In the genomic region with DNA sequence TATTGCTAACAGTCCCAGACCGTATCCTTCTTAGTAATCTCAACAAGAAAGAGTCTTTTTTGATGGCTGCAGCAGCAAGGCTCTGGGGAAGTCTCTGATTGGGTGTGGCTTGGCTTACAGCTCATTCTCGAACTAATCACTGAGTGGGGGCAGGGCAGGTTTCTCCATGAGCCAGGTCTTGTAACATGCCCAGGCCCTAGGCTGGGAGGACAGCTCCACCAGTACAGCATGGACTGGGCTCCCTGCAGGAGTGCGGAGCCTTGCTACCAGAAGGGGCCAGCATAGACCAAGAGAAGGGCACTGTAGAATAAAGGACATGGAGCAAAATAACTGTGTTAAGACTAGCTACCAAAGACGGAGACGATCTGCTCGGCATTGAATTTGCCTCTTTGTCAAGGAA, we compare ENCODE assay signal across 12 cellular contexts. TPM values are rescaled to one million over a fixed set of nuclear protein-coding genes. Genes with fewer than 3 reads are reported as not detected.
DNase-seq lines count a peak whose midpoint lies in the region; ATAC-seq and TF ChIP-seq lines count a peak whose summit lies in the region.
"Had no signal": no experiment of that assay in that cellular context is flagged by ENCODE, and none has a peak within 500 bp of the region (broad histone marks: within the 10 kb centered on the region; RNA-seq: fewer than 3 reads in every experiment).

No MANE protein-coding gene starts in this region.

- peaks cover 18 to 86% (median 68%) of the 10 kb centered on the region in 9 donors for H3K4me1 ChIP-seq in heart right ventricle
- H3K4me1 ChIP-seq in gastrocnemius medialis = peaks cover 36 to 54% of the 10 kb centered on the region in 2 donors

- H3K9me3 Mint-ChIP-seq in WTC11 = no peaks in the 10 kb centered on the region
- H3K9me3 Mint-ChIP-seq: stimulated activated memory B cell treated with anti-CD40 and anti-IgM and Interleukin-4, amounts not matched to agents 10 μg/mL and 1 μg/mL and 100 μg/mL, for 72 hours had no signal

- H3K9me3 ChIP-seq in heart right ventricle (no peaks in the 10 kb centered on the region), gastrocnemius medialis (no peaks in the 10 kb centered on the region)
- H3K9me3 ChIP-seq: ovary had no signal

- DNase-seq in H7 (peak; percentile 79), WTC11 (ENCODE audit: low spot score) (peak; percentile 70), heart right ventricle (peak; percentile 49 to 64), gastrocnemius medialis (peak; percentile 41 to 65), NCI-H1048 (lab: John Stamatoyannopoulos, UW) (no peak), SHP77 (lab: John Stamatoyannopoulos, UW) (no peak), OCI-M2 (lab: John Stamatoyannopoulos, UW; ENCODE audit: unreplicated experiment) (no peak), NCI-H146 treated with DMSO at 0.1 percent for 48 hours (lab: John Stamatoyannopoulos, UW; ENCODE audit: unreplicated experiment) (no peak)
- DNase-seq: activated CD4-positive, CD25-positive, alpha-beta regulatory T cell treated with anti-CD3 and anti-CD28 coated beads, Interleukin-2, amount 50 U/mL, for 72 hours; NCI-H2029 treated with DMSO at 0.1 percent for 48 hours had no signal

- in situ Hi-C loops in gastrocnemius medialis (cut with MboI; ENCODE audit: low sequenced_read_pairs in 4 of 4) = loop anchor here in 2 of 4 donors (10.0 kb wide), 1 partner anchor 57 kb away; a partner anchor contains a TSS

- no peak overlapping the region for H3K4me3 ChIP-seq in H7 (ENCODE audit: insufficient read depth, low read depth, low read length)
- no peak overlapping the region for H3K4me3 ChIP-seq in heart right ventricle
- no peak overlapping the region for H3K4me3 ChIP-seq in gastrocnemius medialis
- H3K4me3 ChIP-seq: ovary had no signal

- no peaks in the 10 kb centered on the region for H3K27me3 Mint-ChIP-seq in WTC11 (ENCODE audit: low read depth)

- ATAC-seq in WTC11 (peak; percentile 98), heart right ventricle (peak; percentile 43 to 84 (median 70)), gastrocnemius medialis (peak; percentile 25 to 33)
- ATAC-seq: stimulated activated memory B cell treated with anti-CD40 and anti-IgM and Interleukin-4, amounts not matched to agents 10 μg/mL and 1 μg/mL and 100 μg/mL, for 72 hours had no signal

- H3K36me3 Mint-ChIP-seq in WTC11 = peaks cover 2% of the 10 kb centered on the region; the same call in 1 of the 2 replicates
- H3K36me3 Mint-ChIP-seq: stimulated activated memory B cell treated with anti-CD40 and anti-IgM and Interleukin-4, amounts not matched to agents 10 μg/mL and 1 μg/mL and 100 μg/mL, for 72 hours had no signal

- peak overlapping the region in 5 of 10 donors; percentile 10 to 60 (median 36) for H3K27ac ChIP-seq in heart right ventricle
- peak overlapping the region in 1 of 4 donors; percentile 26 for H3K27ac ChIP-seq in gastrocnemius medialis
- H3K27ac ChIP-seq: ovary had no signal

- WGBS in heart right ventricle, 2 donors = 38 to 45% methylated on average over 6 of the region's 6 CpGs

- peaks cover 43% of the 10 kb centered on the region for H3K4me1 Mint-ChIP-seq in WTC11

- intact Hi-C loops in heart right ventricle (cut with DNase I) (loop anchor here in 4 of 10 donors (5.0 to 10.0 kb wide), 3 partner anchors 124 to 387 kb away; no protein-coding TSS in a partner anchor), gastrocnemius medialis (cut with DNase I; ENCODE audit: low total_unique reads) (no loop called here)

- H3K27me3 ChIP-seq in H7 (ENCODE audit: control insufficient read depth, insufficient read depth, low read length) (no peaks in the 10 kb centered on the region), heart right ventricle (peaks cover 0 to 11% (median 0%) of the 10 kb centered on the region in 7 donors), gastrocnemius medialis (no peaks in the 10 kb centered on the region)
- H3K27me3 ChIP-seq: ovary had no signal

- CTCF ChIA-PET in WTC11 (lab: Charles Lee) = interaction anchor here (0.7 to 2.2 kb wide), 15 partner anchors 8 to 387 kb away, joined by 3 to 39 read pairs (median 5); a partner anchor contains a TSS

- TF ChIP-seq CTCF in WTC11 (IDR thresholded peaks at IDR 0.05) = no peak
- peak in 7 of 9 donors; percentile 14 to 53 (median 29) for TF ChIP-seq CTCF in heart right ventricle (IDR thresholded peaks at IDR 0.05)
- peak in 1 of 5 experiments; percentile 9 for TF ChIP-seq CTCF in gastrocnemius medialis (IDR thresholded peaks at IDR 0.05 in 4 of 5, conservative IDR thresholded peaks at IDR 0.05 in 1 of 5)

- no peak overlapping the region for H3K4me3 Mint-ChIP-seq in WTC11
- H3K4me3 Mint-ChIP-seq: stimulated activated memory B cell treated with anti-CD40 and anti-IgM and Interleukin-4, amounts not matched to agents 10 μg/mL and 1 μg/mL and 100 μg/mL, for 72 hours had no signal

- no peak overlapping the region for H3K27ac Mint-ChIP-seq in WTC11
- H3K27ac Mint-ChIP-seq: stimulated activated memory B cell treated with anti-CD40 and anti-IgM and Interleukin-4, amounts not matched to agents 10 μg/mL and 1 μg/mL and 100 μg/mL, for 72 hours had no signal

- H3K36me3 ChIP-seq in H7 (replicated peaks; ENCODE audit: control insufficient read depth, insufficient read depth, low read length) (no peaks in the 10 kb centered on the region; the same call in 1 of the 2 replicates), heart right ventricle (no peaks in the 10 kb centered on the region), gastrocnemius medialis (no peaks in the 10 kb centered on the region)
- H3K36me3 ChIP-seq: ovary had no signal

- TF ChIP-seq POLR2A in gastrocnemius medialis (IDR thresholded peaks at IDR 0.05) = no peak

- POLR2A ChIA-PET in WTC11 (lab: Charles Lee) = interaction anchor here (0.6 to 0.7 kb wide), 2 partner anchors 8 to 59 kb away, joined by 3 read pairs; no protein-coding TSS in a partner anchor

TF ChIP-seq in WTC11, 78 proteins besides CTCF, POLR2A, EP300 and RAD21 (continues in another document):
- TF ChIP-seq GABPB1 (CRISPR knock-in tag; IDR thresholded peaks at IDR 0.05) = no peak
- TF ChIP-seq, protein P1, sequence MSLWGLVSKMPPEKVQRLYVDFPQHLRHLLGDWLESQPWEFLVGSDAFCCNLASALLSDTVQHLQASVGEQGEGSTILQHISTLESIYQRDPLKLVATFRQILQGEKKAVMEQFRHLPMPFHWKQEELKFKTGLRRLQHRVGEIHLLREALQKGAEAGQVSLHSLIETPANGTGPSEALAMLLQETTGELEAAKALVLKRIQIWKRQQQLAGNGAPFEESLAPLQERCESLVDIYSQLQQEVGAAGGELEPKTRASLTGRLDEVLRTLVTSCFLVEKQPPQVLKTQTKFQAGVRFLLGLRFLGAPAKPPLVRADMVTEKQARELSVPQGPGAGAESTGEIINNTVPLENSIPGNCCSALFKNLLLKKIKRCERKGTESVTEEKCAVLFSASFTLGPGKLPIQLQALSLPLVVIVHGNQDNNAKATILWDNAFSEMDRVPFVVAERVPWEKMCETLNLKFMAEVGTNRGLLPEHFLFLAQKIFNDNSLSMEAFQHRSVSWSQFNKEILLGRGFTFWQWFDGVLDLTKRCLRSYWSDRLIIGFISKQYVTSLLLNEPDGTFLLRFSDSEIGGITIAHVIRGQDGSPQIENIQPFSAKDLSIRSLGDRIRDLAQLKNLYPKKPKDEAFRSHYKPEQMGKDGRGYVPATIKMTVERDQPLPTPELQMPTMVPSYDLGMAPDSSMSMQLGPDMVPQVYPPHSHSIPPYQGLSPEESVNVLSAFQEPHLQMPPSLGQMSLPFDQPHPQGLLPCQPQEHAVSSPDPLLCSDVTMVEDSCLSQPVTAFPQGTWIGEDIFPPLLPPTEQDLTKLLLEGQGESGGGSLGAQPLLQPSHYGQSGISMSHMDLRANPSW (CRISPR knock-in tag; conservative IDR thresholded peaks at IDR 0.05; ENCODE audit: low read depth) = no peak
- TF ChIP-seq ZNF121 (CRISPR knock-in tag; IDR thresholded peaks at IDR 0.05) = peak; percentile 98
- TF ChIP-seq, protein P2, sequence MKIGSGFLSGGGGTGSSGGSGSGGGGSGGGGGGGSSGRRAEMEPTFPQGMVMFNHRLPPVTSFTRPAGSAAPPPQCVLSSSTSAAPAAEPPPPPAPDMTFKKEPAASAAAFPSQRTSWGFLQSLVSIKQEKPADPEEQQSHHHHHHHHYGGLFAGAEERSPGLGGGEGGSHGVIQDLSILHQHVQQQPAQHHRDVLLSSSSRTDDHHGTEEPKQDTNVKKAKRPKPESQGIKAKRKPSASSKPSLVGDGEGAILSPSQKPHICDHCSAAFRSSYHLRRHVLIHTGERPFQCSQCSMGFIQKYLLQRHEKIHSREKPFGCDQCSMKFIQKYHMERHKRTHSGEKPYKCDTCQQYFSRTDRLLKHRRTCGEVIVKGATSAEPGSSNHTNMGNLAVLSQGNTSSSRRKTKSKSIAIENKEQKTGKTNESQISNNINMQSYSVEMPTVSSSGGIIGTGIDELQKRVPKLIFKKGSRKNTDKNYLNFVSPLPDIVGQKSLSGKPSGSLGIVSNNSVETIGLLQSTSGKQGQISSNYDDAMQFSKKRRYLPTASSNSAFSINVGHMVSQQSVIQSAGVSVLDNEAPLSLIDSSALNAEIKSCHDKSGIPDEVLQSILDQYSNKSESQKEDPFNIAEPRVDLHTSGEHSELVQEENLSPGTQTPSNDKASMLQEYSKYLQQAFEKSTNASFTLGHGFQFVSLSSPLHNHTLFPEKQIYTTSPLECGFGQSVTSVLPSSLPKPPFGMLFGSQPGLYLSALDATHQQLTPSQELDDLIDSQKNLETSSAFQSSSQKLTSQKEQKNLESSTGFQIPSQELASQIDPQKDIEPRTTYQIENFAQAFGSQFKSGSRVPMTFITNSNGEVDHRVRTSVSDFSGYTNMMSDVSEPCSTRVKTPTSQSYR (CRISPR knock-in tag; IDR thresholded peaks at IDR 0.05) = 0 out of 2 replicates have a peak, but pooled peaks have one; percentile 59

RNA-seq across cellular contexts. Expression of a gene that starts 7.2 kb away (rescaled TPM):
- 127 and 136 TPM in 2 replicates for total RNA-seq in H7 (2014; rRNA removed; shearing (Covaris generic))
- total RNA-seq in WTC11 (2021) (146 to 153 TPM (median 150 TPM) in 3 replicates), heart right ventricle (10 to 100 TPM; 26.5 to 77.1 (median 38.1) TPM), gastrocnemius medialis (10 to 100 TPM in 3 of 4 donors, 1 to 10 TPM in 1; 9.6 to 21.4 (median 16.6) TPM)
- 10 to 100 TPM; 34.2 to 45.1 TPM for polyA plus RNA-seq in heart right ventricle

RNA-seq across cellular contexts. Expression of a gene that starts 58.2 kb away (rescaled TPM):
- 72.9 and 85.4 TPM in 2 replicates for total RNA-seq in H7 (2014; rRNA removed; shearing (Covaris generic))
- total RNA-seq in WTC11 (2021) (96.1 to 116 TPM (median 102 TPM) in 3 replicates), heart right ventricle (100 to 1,000 TPM; 167 to 212 (median 188) TPM), gastrocnemius medialis (10 to 100 TPM; 26.5 to 32.9 (median 29.7) TPM)
- polyA plus RNA-seq in heart right ventricle = 100 to 1,000 TPM in 1 of 2 donors, 10 to 100 TPM in 1; 89.9 to 121 TPM

Comparison
In these comparisons a context has a peak if more than half of its experiments do, and no peak if none do; other contexts are left out.
1. DNase-seq: peak in H7 (single experiment), WTC11 (single experiment), heart right ventricle (2 of 2) and gastrocnemius medialis (2 of 2); none in NCI-H1048 (single experiment), SHP77 (0 of 2), OCI-M2 (single experiment) and NCI-H146 treated with DMSO at 0.1 percent for 48 hours (single experiment).
2. ATAC-seq: peak in every context shown above with its lines; median percentile 98 in WTC11; 70 in heart right ventricle; 29 in gastrocnemius medialis.